ENCODE assay signal across 12 cellular contexts in genomic region chr2:143704432-143705106, GRCh38.
DNase-seq lines count a peak whose midpoint lies in the region; ATAC-seq and TF ChIP-seq lines count a peak whose summit lies in the region.
"Had no signal": no experiment of that assay in that cellular context is flagged by ENCODE, and none has a peak within 500 bp of the region (broad histone marks: within the 10 kb centered on the region; RNA-seq: fewer than 3 reads in every experiment).

No MANE protein-coding gene starts in this region.

- H3K4me3 Mint-ChIP-seq in activated naive CD4-positive, alpha-beta T cell treated with anti-CD3 and anti-CD28 coated beads for 36 hours, result no peak overlapping the region
- no peak overlapping the region for H3K4me3 Mint-ChIP-seq in CD14-positive monocyte
- no peak overlapping the region for H3K4me3 Mint-ChIP-seq in activated CD4-positive, alpha-beta T cell treated with anti-CD3 and anti-CD28 coated beads, Interleukin-2, amount 10 ng/mL, durations not matched to agents 7 days and 5 days
- H3K4me3 Mint-ChIP-seq: type B pancreatic cell had no signal

- no peaks in the 10 kb centered on the region for H3K9me3 ChIP-seq in OCI-LY3 (ENCODE audit: insufficient read depth, low read length)
- H3K9me3 ChIP-seq in stomach, result no peaks in the 10 kb centered on the region

- no peaks in the 10 kb centered on the region for H3K79me2 ChIP-seq in OCI-LY3 (ENCODE audit: low read length)

- no peak for DNase-seq in activated naive CD4-positive, alpha-beta T cell treated with anti-CD3 and anti-CD28 coated beads for 36 hours
- no peak for DNase-seq in activated naive CD4-positive, alpha-beta T cell treated with anti-CD3 and anti-CD28 coated beads, Interleukin-2, amount 50 U/mL, for 16 hours
- DNase-seq in stomach (no peak), CD14-positive monocyte (ENCODE audit: low spot score) (no peak), cerebellum (ENCODE audit: low spot score) (no peak)
- no peak for DNase-seq in activated CD4-positive, alpha-beta T cell treated with anti-CD3 and anti-CD28 coated beads, Interleukin-2, amount 10 ng/mL, durations not matched to agents 7 days and 5 days
- DNase-seq: kidney, NCI-H2171, SHP77 treated with DMSO at 0.1 percent for 48 hours had no signal

- H3K27me3 Mint-ChIP-seq in activated naive CD4-positive, alpha-beta T cell treated with anti-CD3 and anti-CD28 coated beads for 36 hours (ENCODE audit: low read depth), result no peaks in the 10 kb centered on the region
- H3K27me3 Mint-ChIP-seq in CD14-positive monocyte (ENCODE audit: low read depth in 3 of 3), result no peaks in the 10 kb centered on the region
- H3K27me3 Mint-ChIP-seq in activated CD4-positive, alpha-beta T cell treated with anti-CD3 and anti-CD28 coated beads, Interleukin-2, amount 10 ng/mL, durations not matched to agents 7 days and 5 days, result no peaks in the 10 kb centered on the region

- peak overlapping the region; percentile 40; the same call in 1 of the 2 replicates for H3K9ac ChIP-seq in OCI-LY3 (ENCODE audit: low read length)

- TF ChIP-seq CTCF in OCI-LY3 (IDR thresholded peaks at IDR 0.05; ENCODE audit: low read depth, low read length) (no peak), stomach (IDR thresholded peaks at IDR 0.05) (no peak), CD14-positive monocyte (IDR thresholded peaks at IDR 0.05) (no peak)

- WGBS in stomach, 5 donors, result 69 to 80% (median 78%) methylated on average over 3 of the region's 3 CpGs

- CTCF ChIA-PET in activated naive CD4-positive, alpha-beta T cell treated with anti-CD3 and anti-CD28 coated beads for 36 hours (lab: Charles Lee), result interaction anchor here (1.1 kb wide), 1 partner anchor 236 kb away, joined by 3 read pairs; no protein-coding TSS in a partner anchor
- CTCF ChIA-PET in activated CD4-positive, alpha-beta T cell treated with anti-CD3 and anti-CD28 coated beads, Interleukin-2, amount 10 ng/mL, durations not matched to agents 7 days and 5 days (lab: Charles Lee), result interaction anchor here (1.1 to 1.2 kb wide), 2 partner anchors 14 to 16 kb away, joined by 3 to 5 read pairs; no protein-coding TSS in a partner anchor

- H3K36me3 ChIP-seq in OCI-LY3 (replicated peaks; ENCODE audit: low read depth, low read length) (peaks cover 33% of the 10 kb centered on the region), stomach (no peaks in the 10 kb centered on the region)

- H3K36me3 Mint-ChIP-seq in activated naive CD4-positive, alpha-beta T cell treated with anti-CD3 and anti-CD28 coated beads for 36 hours (ENCODE audit: low read depth), result peaks cover 62% of the 10 kb centered on the region
- H3K36me3 Mint-ChIP-seq in CD14-positive monocyte, result peaks cover 48 to 55% of the 10 kb centered on the region in 2 donors
- H3K36me3 Mint-ChIP-seq in activated CD4-positive, alpha-beta T cell treated with anti-CD3 and anti-CD28 coated beads, Interleukin-2, amount 10 ng/mL, durations not matched to agents 7 days and 5 days (ENCODE audit: low read depth), result peaks cover 88% of the 10 kb centered on the region
- H3K36me3 Mint-ChIP-seq: type B pancreatic cell had no signal

- peaks cover 8% of the 10 kb centered on the region for H3K9me3 Mint-ChIP-seq in activated naive CD4-positive, alpha-beta T cell treated with anti-CD3 and anti-CD28 coated beads for 36 hours
- H3K9me3 Mint-ChIP-seq in CD14-positive monocyte, result peaks cover 0 to 3% (median 2%) of the 10 kb centered on the region in 7 donors
- H3K9me3 Mint-ChIP-seq in activated CD4-positive, alpha-beta T cell treated with anti-CD3 and anti-CD28 coated beads, Interleukin-2, amount 10 ng/mL, durations not matched to agents 7 days and 5 days, result peaks cover 17% of the 10 kb centered on the region

- no peak overlapping the region for H2AFZ ChIP-seq in OCI-LY3 (ENCODE audit: low read depth, low read length)

- peak overlapping the region; percentile 15 for H3K27ac Mint-ChIP-seq in activated naive CD4-positive, alpha-beta T cell treated with anti-CD3 and anti-CD28 coated beads for 36 hours
- H3K27ac Mint-ChIP-seq in CD14-positive monocyte, result peak overlapping the region in 1 of 7 donors; percentile 12
- H3K27ac Mint-ChIP-seq in activated CD4-positive, alpha-beta T cell treated with anti-CD3 and anti-CD28 coated beads, Interleukin-2, amount 10 ng/mL, durations not matched to agents 7 days and 5 days, result no peak overlapping the region

- H3K4me2 ChIP-seq in OCI-LY3 (ENCODE audit: low read length), result peak overlapping the region; percentile 73

- intact Hi-C loops in activated naive CD4-positive, alpha-beta T cell treated with anti-CD3 and anti-CD28 coated beads for 36 hours (cut with micrococcal nuclease), result loop anchor here (1.0 to 10.0 kb wide), 7 partner anchors 26 to 810 kb away; no protein-coding TSS in a partner anchor
- intact Hi-C loops in stomach (cut with DNase I; ENCODE audit: low total_unique reads), result no loop called here
- intact Hi-C loops in CD14-positive monocyte (cut with micrococcal nuclease), result no loop called here

- no peak for TF ChIP-seq POLR2A in stomach (IDR thresholded peaks at IDR 0.05)

- no peaks in the 10 kb centered on the region for H4K20me1 ChIP-seq in OCI-LY3 (ENCODE audit: insufficient read depth, low read length)

- peaks cover 37% of the 10 kb centered on the region for H3K4me1 Mint-ChIP-seq in activated naive CD4-positive, alpha-beta T cell treated with anti-CD3 and anti-CD28 coated beads for 36 hours (ENCODE audit: low read depth)
- peaks cover 9% of the 10 kb centered on the region for H3K4me1 Mint-ChIP-seq in CD14-positive monocyte
- peaks cover 3% of the 10 kb centered on the region for H3K4me1 Mint-ChIP-seq in activated CD4-positive, alpha-beta T cell treated with anti-CD3 and anti-CD28 coated beads, Interleukin-2, amount 10 ng/mL, durations not matched to agents 7 days and 5 days

- no peak for TF ChIP-seq EP300 in stomach (IDR thresholded peaks at IDR 0.05)

- ATAC-seq in HG02763 (IDR thresholded peaks at IDR 0.05; ENCODE audit: unreplicated experiment), result peak; percentile 71

- peak overlapping the region; percentile 36 for H3K4me3 ChIP-seq in OCI-LY3 (ENCODE audit: low read length)
- H3K4me3 ChIP-seq in stomach, result no peak overlapping the region

- H3K27me3 ChIP-seq in OCI-LY3 (ENCODE audit: low read depth, low read length) (no peaks in the 10 kb centered on the region), stomach (no peaks in the 10 kb centered on the region)

- POLR2A ChIA-PET in activated CD4-positive, alpha-beta T cell treated with anti-CD3 and anti-CD28 coated beads, Interleukin-2, amount 10 ng/mL, durations not matched to agents 7 days and 5 days (lab: Charles Lee), result no interaction called here

- H3K27ac ChIP-seq in OCI-LY3 (ENCODE audit: low read length) (peak overlapping the region; percentile 89), stomach (peak overlapping the region in 3 of 5 donors; percentile 1 to 48 (median 9))

- H3K4me1 ChIP-seq in OCI-LY3 (ENCODE audit: low read length) (peaks cover 50% of the 10 kb centered on the region), stomach (peaks cover 0 to 52% (median 34%) of the 10 kb centered on the region in 4 donors)
